Comparison of ENCODE assay signal across 8 cellular contexts in genomic region chr1:6245086-6245868, GRCh38. TPM values are rescaled to one million over a fixed set of nuclear protein-coding genes. Genes with fewer than 3 reads are reported as not detected.
DNase-seq lines count a peak whose midpoint lies in the region; ATAC-seq and TF ChIP-seq lines count a peak whose summit lies in the region.

No MANE protein-coding gene starts in this region.

- TF ChIP-seq CTCF in A673 (conservative IDR thresholded peaks at IDR 0.05; ENCODE audit: low read depth, low read length) (peak; percentile 79), foreskin keratinocyte (conservative IDR thresholded peaks at IDR 0.05) (peak; percentile 95), osteocyte (IDR thresholded peaks at IDR 0.05) (peak; percentile 84), tibial artery (IDR thresholded peaks at IDR 0.05) (peak; percentile 78 to 87)

- peaks cover 18% of the 10 kb centered on the region for H3K4me1 Mint-ChIP-seq in osteocyte (ENCODE audit: unreplicated experiment)

- CTCF ChIA-PET in A673 (lab: Charles Lee) = interaction anchor here (0.5 to 2.8 kb wide), 15 partner anchors 9 to 277 kb away, joined by 3 to 23 read pairs (median 4); no protein-coding TSS in a partner anchor

- no peaks in the 10 kb centered on the region for H3K9me3 Mint-ChIP-seq in osteocyte (ENCODE audit: unreplicated experiment)

- POLR2A ChIA-PET in A673 (lab: Charles Lee; ENCODE audit: low non-redundant PET) = no interaction called here

- peaks cover 45% of the 10 kb centered on the region for H3K27me3 Mint-ChIP-seq in osteocyte (ENCODE audit: unreplicated experiment)

- H3K27ac ChIP-seq in A673 (ENCODE audit: low read depth, low read length, poor library complexity, severe bottlenecking) = no peak overlapping the region
- no peak overlapping the region for H3K27ac ChIP-seq in foreskin keratinocyte
- no peak overlapping the region for H3K27ac ChIP-seq in tibial artery

- ATAC-seq in GM18502 (IDR thresholded peaks at IDR 0.05; ENCODE audit: poor library complexity, unreplicated experiment) = peak; percentile 46
- ATAC-seq in foreskin keratinocyte = peak; percentile 63

- H3K4me3 Mint-ChIP-seq in osteocyte (ENCODE audit: unreplicated experiment) = no peak overlapping the region

- H3K4me3 ChIP-seq in A673 (ENCODE audit: low read depth, low read length, poor library complexity, severe bottlenecking) (peak overlapping the region; percentile 46), tibial artery (no peak overlapping the region)

- H3K36me3 Mint-ChIP-seq in osteocyte (ENCODE audit: unreplicated experiment) = no peaks in the 10 kb centered on the region

- H3K27me3 ChIP-seq in A673 (replicated peaks; ENCODE audit: insufficient read depth, low read depth, low read length, poor library complexity) (peaks cover 56% of the 10 kb centered on the region), foreskin keratinocyte (peaks cover 84% of the 10 kb centered on the region), tibial artery (peaks cover 15 to 95% of the 10 kb centered on the region in 2 donors)

- intact Hi-C loops in A673 (cut with micrococcal nuclease; ENCODE audit: unreplicated experiment) (loop anchor here (2.0 kb wide), 1 partner anchor 136 kb away; no protein-coding TSS in a partner anchor), tibial artery (cut with DNase I; ENCODE audit: low total_unique reads) (loop anchor here (5.0 kb wide), 2 partner anchors 97 to 183 kb away; no protein-coding TSS in a partner anchor)

- DNase-seq in A673 (ENCODE audit: low spot score) = peak; percentile 88
- DNase-seq in HuH-7 (ENCODE audit: low spot score) = peak; percentile 87
- DNase-seq in RPMI7951 (ENCODE audit: low read depth) = peak; percentile 73
- DNase-seq in activated T-helper 9 cell treated with anti-CD3 and anti-CD28 coated beads, Interleukin-2, amount 50 U/mL, for 16 hours (ENCODE audit: low read depth) = peak; percentile 64
- peak in 1 of 2 donors; percentile 48 for DNase-seq in foreskin keratinocyte
- DNase-seq in osteocyte (ENCODE audit: extremely low spot score, unreplicated experiment) = peak; percentile 94
- DNase-seq in tibial artery = peak; percentile 60 to 80

- H3K9me3 ChIP-seq in A673 (ENCODE audit: low read depth, low read length, poor library complexity, severe bottlenecking) (no peaks in the 10 kb centered on the region), tibial artery (no peaks in the 10 kb centered on the region)

- no peak overlapping the region for H3K27ac Mint-ChIP-seq in osteocyte (ENCODE audit: unreplicated experiment)

- H3K36me3 ChIP-seq in A673 (ENCODE audit: insufficient read depth, low read length, poor library complexity, severe bottlenecking) = no peaks in the 10 kb centered on the region
- H3K36me3 ChIP-seq in tibial artery = no peaks in the 10 kb centered on the region

- H3K4me1 ChIP-seq in A673 (ENCODE audit: insufficient read depth, low read length, poor library complexity, severe bottlenecking) (peaks cover 26% of the 10 kb centered on the region), foreskin keratinocyte (no peaks in the 10 kb centered on the region), tibial artery (peaks cover 0 to 42% (median 23%) of the 10 kb centered on the region in 4 donors)

- no TSS peak for BruUV-seq in A673 (replicated peaks; lab: Mats Ljungman, UMichigan)

RNA-seq across cellular contexts. Expression of gene HES3, which starts 1.3 kb away (rescaled TPM):
- not detected in 2 replicates for total RNA-seq in A673 (2021)
- not detected in 2 replicates for total RNA-seq in RPMI7951 (2014; rRNA removed; shearing (Covaris generic))
- not detected in 2 replicates for total RNA-seq in foreskin keratinocyte
- not detected in 2 replicates for polyA plus RNA-seq in foreskin keratinocyte
- total RNA-seq in osteocyte = not detected in 2 replicates

RNA-seq across cellular contexts. Expression of gene ICMT, which starts 9.5 kb away (rescaled TPM):
- 94.5 and 104 TPM in 2 replicates for total RNA-seq in A673 (2021)
- 101 and 105 TPM in 2 replicates for total RNA-seq in RPMI7951 (2014; rRNA removed; shearing (Covaris generic))
- 70.0 and 91.0 TPM in 2 replicates for total RNA-seq in foreskin keratinocyte
- polyA plus RNA-seq in foreskin keratinocyte = 37.8 and 53.7 TPM in 2 replicates
- 74.7 and 81.1 TPM in 2 replicates for total RNA-seq in osteocyte

RNA-seq across cellular contexts. Expression of gene GPR153, which starts 15.6 kb away (rescaled TPM):
- 8.4 and 11.7 TPM in 2 replicates for total RNA-seq in A673 (2021)
- total RNA-seq in RPMI7951 (2014; rRNA removed; shearing (Covaris generic)) = 11.8 and 12.6 TPM in 2 replicates
- 7.5 and 7.9 TPM in 2 replicates for total RNA-seq in foreskin keratinocyte
- polyA plus RNA-seq in foreskin keratinocyte = 6.8 TPM in 2 replicates
- total RNA-seq in osteocyte = 4.2 and 4.4 TPM in 2 replicates

RNA-seq across cellular contexts. Expression of gene RNF207, which starts 39.4 kb away (rescaled TPM):
- total RNA-seq in A673 (2021) (6.4 and 12.5 TPM in 2 replicates), foreskin keratinocyte (7.1 and 7.7 TPM in 2 replicates), osteocyte (12.4 TPM in 2 replicates)
- 4.9 and 5.0 TPM in 2 replicates for total RNA-seq in RPMI7951 (2014; rRNA removed; shearing (Covaris generic))
- polyA plus RNA-seq in foreskin keratinocyte = 3.0 and 3.1 TPM in 2 replicates

RNA-seq across cellular contexts. Expression of gene RPL22, which starts 45.9 kb away (rescaled TPM):
- total RNA-seq in A673 (2021) (436 and 494 TPM in 2 replicates), foreskin keratinocyte (337 and 358 TPM in 2 replicates), osteocyte (359 and 373 TPM in 2 replicates)
- 245 and 306 TPM in 2 replicates for total RNA-seq in RPMI7951 (2014; rRNA removed; shearing (Covaris generic))
- 682 and 724 TPM in 2 replicates for polyA plus RNA-seq in foreskin keratinocyte
